In the genomic region with DNA sequence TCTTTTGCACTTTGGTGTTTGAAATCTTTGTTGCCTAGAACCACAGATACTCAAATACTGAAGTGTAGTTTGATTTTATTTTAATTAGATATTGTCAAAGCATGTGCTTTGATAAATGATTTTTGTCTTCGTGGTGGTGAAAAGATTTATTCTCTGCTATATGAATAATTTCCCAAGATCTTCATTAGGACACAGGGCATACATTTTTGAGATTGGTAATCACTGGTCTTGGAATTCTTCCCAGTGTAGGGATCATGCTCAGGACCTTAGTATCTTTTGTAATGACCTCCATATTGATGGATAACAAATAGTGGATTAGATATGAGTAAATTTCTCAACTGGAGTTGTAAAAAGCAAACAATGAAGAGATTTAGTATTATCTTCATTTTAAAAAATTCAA, we compare ENCODE assay signal across 15 cellular contexts.
"Had no signal": no experiment of that assay in that cellular context is flagged by ENCODE, and none has a peak within 500 bp of the region (broad histone marks: within the 10 kb centered on the region; RNA-seq: fewer than 3 reads in every experiment).

No MANE protein-coding gene starts in this region.

- H3K27me3 Mint-ChIP-seq: activated CD4-positive, alpha-beta memory T cell treated with anti-CD3 and anti-CD28 coated beads for 36 hours; activated CD8-positive, alpha-beta memory T cell treated with anti-CD3 and anti-CD28 coated beads, Interleukin-2, amount 10 ng/mL, durations not matched to agents 7 days and 5 days; activated naive CD4-positive, alpha-beta T cell treated with anti-CD3 and anti-CD28 coated beads, Interleukin-2, amount 10 ng/mL, durations not matched to agents 7 days and 5 days; central memory CD8-positive, alpha-beta T cell; naive thymus-derived CD4-positive, alpha-beta T cell had no signal

- H3K4me1 Mint-ChIP-seq: activated naive CD4-positive, alpha-beta T cell treated with anti-CD3 and anti-CD28 coated beads, Interleukin-2, amount 10 ng/mL, durations not matched to agents 7 days and 5 days had no signal

- H3K9me3 Mint-ChIP-seq: central memory CD8-positive, alpha-beta T cell; stimulated activated effector memory CD8-positive, alpha-beta T cell treated with anti-CD3 and anti-CD28 coated beads, Interleukin-12 subunit alpha, Interleukin-12 subunit beta, amount 100 ng/mL, for 72 hours had no signal

- H3K4me3 ChIP-seq: adrenal gland, esophagus muscularis mucosa, hepatocyte, left ventricle myocardium inferior, mucosa of descending colon had no signal

- ATAC-seq: activated CD8-positive, alpha-beta memory T cell treated with anti-CD3 and anti-CD28 coated beads, Interleukin-2, amount 10 ng/mL, durations not matched to agents 7 days and 5 days; mucosa of descending colon; naive thymus-derived CD4-positive, alpha-beta T cell; stimulated activated effector memory CD8-positive, alpha-beta T cell treated with anti-CD3 and anti-CD28 coated beads, Interleukin-12 subunit alpha, Interleukin-12 subunit beta, amount 100 ng/mL, for 72 hours had no signal

- H3K4me3 Mint-ChIP-seq: activated CD4-positive, alpha-beta memory T cell treated with anti-CD3 and anti-CD28 coated beads for 36 hours; activated CD8-positive, alpha-beta memory T cell treated with anti-CD3 and anti-CD28 coated beads, Interleukin-2, amount 10 ng/mL, durations not matched to agents 7 days and 5 days; activated naive CD4-positive, alpha-beta T cell treated with anti-CD3 and anti-CD28 coated beads, Interleukin-2, amount 10 ng/mL, durations not matched to agents 7 days and 5 days; central memory CD8-positive, alpha-beta T cell; naive thymus-derived CD4-positive, alpha-beta T cell; stimulated activated effector memory CD8-positive, alpha-beta T cell treated with anti-CD3 and anti-CD28 coated beads, Interleukin-12 subunit alpha, Interleukin-12 subunit beta, amount 100 ng/mL, for 72 hours had no signal

- DNase-seq: activated CD4-positive, alpha-beta memory T cell treated with anti-CD3 and anti-CD28 coated beads for 36 hours; activated CD4-positive, alpha-beta T cell treated with anti-CD3 and anti-CD28 coated beads for 1 hour; activated CD8-positive, alpha-beta memory T cell treated with anti-CD3 and anti-CD28 coated beads, Interleukin-2, amount 10 ng/mL, durations not matched to agents 7 days and 5 days; activated naive CD4-positive, alpha-beta T cell treated with anti-CD3 and anti-CD28 coated beads, Interleukin-2, amount 10 ng/mL, durations not matched to agents 7 days and 5 days; activated T-cell treated with anti-CD3 and anti-CD28 coated beads, Interleukin-2, amount 50 U/mL, for 1 hour; adrenal gland; cortex of kidney; effector CD4-positive, alpha-beta T cell; left ventricle myocardium inferior; mucosa of descending colon; naive thymus-derived CD4-positive, alpha-beta T cell had no signal

- H3K27ac Mint-ChIP-seq: activated CD4-positive, alpha-beta memory T cell treated with anti-CD3 and anti-CD28 coated beads for 36 hours; activated CD8-positive, alpha-beta memory T cell treated with anti-CD3 and anti-CD28 coated beads, Interleukin-2, amount 10 ng/mL, durations not matched to agents 7 days and 5 days; activated naive CD4-positive, alpha-beta T cell treated with anti-CD3 and anti-CD28 coated beads, Interleukin-2, amount 10 ng/mL, durations not matched to agents 7 days and 5 days; naive thymus-derived CD4-positive, alpha-beta T cell; stimulated activated effector memory CD8-positive, alpha-beta T cell treated with anti-CD3 and anti-CD28 coated beads, Interleukin-12 subunit alpha, Interleukin-12 subunit beta, amount 100 ng/mL, for 72 hours had no signal
